ENCODE assay signal across 10 cellular contexts in the genomic region with DNA sequence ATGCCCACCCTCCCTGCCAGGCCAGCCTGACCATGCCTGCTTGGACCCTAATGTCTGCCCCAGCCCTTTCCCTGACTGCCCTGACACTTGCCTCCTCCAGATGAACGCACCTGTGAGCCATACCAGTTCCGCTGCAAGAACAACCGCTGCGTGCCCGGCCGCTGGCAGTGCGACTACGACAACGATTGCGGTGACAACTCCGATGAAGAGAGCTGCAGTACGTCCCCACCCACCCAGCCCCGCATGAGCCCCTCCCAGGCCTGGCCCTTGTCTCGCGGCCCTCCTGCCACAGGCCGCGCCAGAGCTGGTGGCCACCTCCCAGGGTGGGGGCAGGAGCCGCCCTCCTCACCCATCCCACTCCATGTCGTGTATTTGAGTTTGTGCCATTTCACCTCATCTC. TPM values are rescaled to one million over a fixed set of nuclear protein-coding genes. Genes with fewer than 3 reads are reported as not detected.
"Had no signal": no experiment of that assay in that cellular context is flagged by ENCODE, and none has a peak within 500 bp of the region (broad histone marks: within the 10 kb centered on the region; RNA-seq: fewer than 3 reads in every experiment).

No MANE protein-coding gene starts in this region.

- H3K27ac ChIP-seq: HL-60 had no signal

- H3K27me3 Mint-ChIP-seq: IgD-negative memory B cell had no signal

- DNase-seq: H7, HCEC 1CT, HFFc6, KBM-7 had no signal

- H3K4me1 Mint-ChIP-seq: GM23338, IgD-negative memory B cell had no signal

- H3K4me3 Mint-ChIP-seq: GM23338, HFFc6, IgD-negative memory B cell had no signal

- H3K9me3 Mint-ChIP-seq: GM23338, HFFc6, IgD-negative memory B cell had no signal

- H3K4me3 ChIP-seq: GM23338 had no signal

- H3K27ac Mint-ChIP-seq: GM23338, HFFc6 had no signal

RNA-seq across cellular contexts. Expression of gene NXPH4, which starts 14.3 kb away (rescaled TPM):
- total RNA-seq: HepG2 had no signal

RNA-seq across cellular contexts. Expression of gene STAC3, which starts 48.7 kb away (rescaled TPM):
- total RNA-seq: H4 had no signal

RNA-seq across cellular contexts. Expression of gene LRP1-AS, which starts 54.9 kb away (rescaled TPM):
- total RNA-seq: GM23338, H4, H7, HepG2, HFFc6, HT1080 had no signal
